17 cellular contexts compared by ENCODE assay signal in the genomic region with DNA sequence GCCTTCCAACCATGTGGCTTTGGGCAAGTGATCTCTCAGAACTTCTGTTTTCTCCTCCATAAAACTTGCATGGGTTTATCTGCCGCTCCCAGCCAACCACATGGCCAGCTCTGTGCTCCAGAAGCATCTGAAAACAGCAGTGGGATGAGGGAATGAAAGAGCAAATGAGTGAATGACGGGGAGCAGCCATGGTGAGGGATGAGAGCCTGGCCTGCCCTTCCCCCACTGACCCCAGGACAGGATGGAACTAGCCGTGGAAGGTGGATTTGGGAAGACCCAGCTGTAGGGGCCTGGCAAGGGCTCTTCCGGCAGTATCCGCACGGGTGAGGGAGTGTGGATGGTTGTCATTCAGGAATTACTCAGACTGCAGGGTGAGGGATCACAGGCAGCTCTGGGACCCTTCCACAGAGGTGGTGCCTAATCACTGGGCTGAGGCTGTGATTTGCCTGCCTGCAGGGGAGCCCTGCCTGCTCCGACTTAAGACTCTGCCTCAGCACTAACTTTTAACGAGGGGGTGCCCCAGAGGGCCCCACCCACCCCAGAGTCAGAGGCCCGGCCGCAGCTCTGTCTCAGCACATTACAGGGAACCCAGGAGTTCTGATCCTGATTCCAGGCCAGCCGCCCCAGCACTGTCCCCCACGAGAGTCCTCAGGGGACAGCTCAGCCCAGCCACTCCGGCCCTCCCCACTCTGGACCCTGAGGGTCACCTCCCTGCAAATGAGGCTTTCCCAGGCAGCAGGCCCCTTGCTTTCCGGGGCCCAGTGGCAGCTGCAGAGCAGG.
DNase-seq lines count a peak whose midpoint lies in the region; ATAC-seq, FAIRE-seq and TF ChIP-seq lines count a peak whose summit lies in the region.
"Had no signal": no experiment of that assay in that cellular context is flagged by ENCODE, and none has a peak within 500 bp of the region (broad histone marks: within the 10 kb centered on the region; RNA-seq: fewer than 3 reads in every experiment).

No MANE protein-coding gene starts in this region.

- WGBS in pancreas, 2 donors = 71 to 77% methylated on average over 14 of the region's 14 CpGs

- intact Hi-C loops in Right ventricle myocardium inferior (cut with DNase I) (no loop called here), left ventricle myocardium inferior (cut with micrococcal nuclease) (no loop called here), activated B cell treated with CpG ODN at 0.5 μM for 24 hours (cut with micrococcal nuclease) (no loop called here), pancreas (cut with DNase I) (no loop called here)

- no peak overlapping the region for H3K27ac ChIP-seq in left ventricle myocardium inferior (replicated peaks)
- H3K27ac ChIP-seq in pancreas = no peak overlapping the region

- no peak overlapping the region for H3K4me3 Mint-ChIP-seq in activated B cell treated with CpG ODN at 0.5 μM for 24 hours
- no peak overlapping the region for H3K4me3 Mint-ChIP-seq in stimulated activated memory B cell treated with anti-CD40 and anti-IgM and Interleukin-4, amounts not matched to agents 10 μg/mL and 1 μg/mL and 100 μg/mL, for 72 hours
- H3K4me3 Mint-ChIP-seq: activated naive CD4-positive, alpha-beta T cell treated with anti-CD3 and anti-CD28 coated beads, Interleukin-2, amount 50 U/mL, for 24 hours; mesothelial cell of epicardium; nephron progenitor cell had no signal

- ATAC-seq in Right ventricle myocardium inferior (no peak), activated B cell treated with CpG ODN at 0.5 μM for 24 hours (ENCODE audit: low read depth) (no peak), left lobe of liver (no peak), pancreas (no peak), HG02852 (IDR thresholded peaks at IDR 0.05; ENCODE audit: unreplicated experiment) (no peak)
- ATAC-seq in stimulated activated memory B cell treated with anti-CD40 and anti-IgM and Interleukin-4, amounts not matched to agents 10 μg/mL and 1 μg/mL and 100 μg/mL, for 72 hours = peak; percentile 24

- H3K4me1 Mint-ChIP-seq in activated B cell treated with CpG ODN at 0.5 μM for 24 hours = no peaks in the 10 kb centered on the region
- peaks cover 3% of the 10 kb centered on the region for H3K4me1 Mint-ChIP-seq in stimulated activated memory B cell treated with anti-CD40 and anti-IgM and Interleukin-4, amounts not matched to agents 10 μg/mL and 1 μg/mL and 100 μg/mL, for 72 hours
- H3K4me1 Mint-ChIP-seq: activated naive CD4-positive, alpha-beta T cell treated with anti-CD3 and anti-CD28 coated beads, Interleukin-2, amount 50 U/mL, for 24 hours had no signal

- no peak for FAIRE-seq in pancreas (lab: Jason Lieb, UNC)
- FAIRE-seq in GM19239 (lab: Jason Lieb, UNC) = no peak
- FAIRE-seq: frontal cortex had no signal

- no peak overlapping the region for H3K27ac Mint-ChIP-seq in activated B cell treated with CpG ODN at 0.5 μM for 24 hours
- no peak overlapping the region for H3K27ac Mint-ChIP-seq in stimulated activated memory B cell treated with anti-CD40 and anti-IgM and Interleukin-4, amounts not matched to agents 10 μg/mL and 1 μg/mL and 100 μg/mL, for 72 hours
- H3K27ac Mint-ChIP-seq: activated naive CD4-positive, alpha-beta T cell treated with anti-CD3 and anti-CD28 coated beads, Interleukin-2, amount 50 U/mL, for 24 hours; mesothelial cell of epicardium; nephron progenitor cell had no signal

- H3K4me3 ChIP-seq in left ventricle myocardium inferior (no peak overlapping the region), pancreas (no peak overlapping the region)

- no peaks in the 10 kb centered on the region for H3K36me3 Mint-ChIP-seq in activated B cell treated with CpG ODN at 0.5 μM for 24 hours (ENCODE audit: low read depth)
- H3K36me3 Mint-ChIP-seq in stimulated activated memory B cell treated with anti-CD40 and anti-IgM and Interleukin-4, amounts not matched to agents 10 μg/mL and 1 μg/mL and 100 μg/mL, for 72 hours = no peaks in the 10 kb centered on the region
- H3K36me3 Mint-ChIP-seq: activated naive CD4-positive, alpha-beta T cell treated with anti-CD3 and anti-CD28 coated beads, Interleukin-2, amount 50 U/mL, for 24 hours; mesothelial cell of epicardium had no signal

- H3K4me1 ChIP-seq in left ventricle myocardium inferior = no peaks in the 10 kb centered on the region
- H3K4me1 ChIP-seq in pancreas = no peaks in the 10 kb centered on the region

- CTCF ChIA-PET in activated B cell treated with CpG ODN at 0.5 μM for 24 hours (lab: Charles Lee) = no interaction called here

- no peak for TF ChIP-seq CTCF in left ventricle myocardium inferior (IDR thresholded peaks at IDR 0.05; ENCODE audit: borderline replicate concordance)
- TF ChIP-seq CTCF in activated B cell treated with CpG ODN at 0.5 μM for 24 hours (IDR thresholded peaks at IDR 0.05) = no peak
- no peak for TF ChIP-seq CTCF in pancreas (IDR thresholded peaks at IDR 0.05)

- peaks cover 2% of the 10 kb centered on the region for H3K9me3 Mint-ChIP-seq in activated B cell treated with CpG ODN at 0.5 μM for 24 hours
- peaks cover 8% of the 10 kb centered on the region for H3K9me3 Mint-ChIP-seq in stimulated activated memory B cell treated with anti-CD40 and anti-IgM and Interleukin-4, amounts not matched to agents 10 μg/mL and 1 μg/mL and 100 μg/mL, for 72 hours

- H3K27me3 ChIP-seq in left ventricle myocardium inferior (ENCODE audit: low read depth) = peaks cover 19% of the 10 kb centered on the region
- H3K27me3 ChIP-seq in pancreas = peaks cover 0 to 4% (median 1%) of the 10 kb centered on the region in 4 donors

- DNase-seq in Right ventricle myocardium inferior (ENCODE audit: missing footprints) = peak; percentile 37
- no peak for DNase-seq in left ventricle myocardium inferior
- peak; percentile 9 for DNase-seq in activated B cell treated with CpG ODN at 0.5 μM for 24 hours
- DNase-seq in left lobe of liver (ENCODE audit: low spot score) = peak; percentile 32
- no peak for DNase-seq in pancreas
- no peak for DNase-seq in GM19239 (ENCODE audit: insufficient read length, low spot score)
- DNase-seq: cortex of kidney, KBM-7, MV-4-11, NCI-H2029 treated with DMSO at 0.1 percent for 48 hours, NCI-H510A treated with DMSO at 0.1 percent for 48 hours, nephron progenitor cell had no signal

- peaks cover 8% of the 10 kb centered on the region for H3K27me3 Mint-ChIP-seq in activated B cell treated with CpG ODN at 0.5 μM for 24 hours
- H3K27me3 Mint-ChIP-seq in stimulated activated memory B cell treated with anti-CD40 and anti-IgM and Interleukin-4, amounts not matched to agents 10 μg/mL and 1 μg/mL and 100 μg/mL, for 72 hours = peaks cover 26% of the 10 kb centered on the region

- H3K36me3 ChIP-seq in left ventricle myocardium inferior = no peaks in the 10 kb centered on the region
- no peaks in the 10 kb centered on the region for H3K36me3 ChIP-seq in pancreas

- POLR2A ChIA-PET in activated B cell treated with CpG ODN at 0.5 μM for 24 hours (lab: Charles Lee) = no interaction called here

- H3K9me3 ChIP-seq in left ventricle myocardium inferior (replicated peaks) (peaks cover 15% of the 10 kb centered on the region), pancreas (no peaks in the 10 kb centered on the region)

Comparison
In these comparisons a context has a peak if more than half of its experiments do, and no peak if none do; other contexts are left out.
1. DNase-seq: peak in Right ventricle myocardium inferior (single experiment), activated B cell treated with CpG ODN at 0.5 μM for 24 hours (single experiment) and left lobe of liver (single experiment); none in left ventricle myocardium inferior (single experiment), pancreas (0 of 6) and GM19239 (single experiment).